16 cellular contexts compared by ENCODE assay signal in genomic region chr12:104274811-104275210, GRCh38. TPM values are rescaled to one million over a fixed set of nuclear protein-coding genes. Genes with fewer than 3 reads are reported as not detected.
A peak's percentile ranks its signal among the peaks of the same experiment; 100 is the strongest.
DNase-seq lines count a peak whose midpoint lies in the region; ATAC-seq and TF ChIP-seq lines count a peak whose summit lies in the region.
"Had no signal": no experiment of that assay in that cellular context is flagged by ENCODE, and none has a peak within 500 bp of the region (broad histone marks: within the 10 kb centered on the region; RNA-seq: fewer than 3 reads in every experiment).

No MANE protein-coding gene starts in this region.

- BruUV-seq in Panc1 (replicated peaks; lab: Mats Ljungman, UMichigan) = no TSS peak

- no peak for ATAC-seq in Panc1
- ATAC-seq in foreskin keratinocyte = peak; percentile 24
- ATAC-seq in GM18517 (IDR thresholded peaks at IDR 0.05; ENCODE audit: unreplicated experiment) = no peak
- ATAC-seq: CD8-positive, alpha-beta T cell had no signal

- H3K27ac ChIP-seq in BLaER1 (no peak overlapping the region), Panc1 (ENCODE audit: low read length) (peak overlapping the region; percentile 99), foreskin keratinocyte (no peak overlapping the region), left ventricle myocardium inferior (replicated peaks) (no peak overlapping the region), Peyer's patch (no peak overlapping the region)
- H3K27ac ChIP-seq: GM23248 had no signal

- POLR2A ChIA-PET in Panc1 (lab: Charles Lee) = interaction anchor here (0.7 to 4.1 kb wide), 4 partner anchors 12 to 344 kb away, joined by 3 to 31 read pairs (median 6); no protein-coding TSS in a partner anchor

- in situ Hi-C loops in Panc1 (cut with HindIII; ENCODE audit: low pct_unique_long_range_greater_than_20kb, low sequenced_read_pairs) = no loop called here

- CTCF ChIA-PET in Panc1 (lab: Charles Lee) = interaction anchor here (0.9 kb wide), 1 partner anchor 13 kb away, joined by 3 read pairs; no protein-coding TSS in a partner anchor

- peaks cover 84% of the 10 kb centered on the region for H3K4me1 ChIP-seq in BLaER1
- H3K4me1 ChIP-seq in Panc1 (ENCODE audit: control insufficient read depth, insufficient read depth, low read length) = peaks cover 36% of the 10 kb centered on the region
- H3K4me1 ChIP-seq in foreskin keratinocyte = peaks cover 21% of the 10 kb centered on the region
- no peaks in the 10 kb centered on the region for H3K4me1 ChIP-seq in left ventricle myocardium inferior
- H3K4me1 ChIP-seq in Peyer's patch = peaks cover 0 to 6% (median 3%) of the 10 kb centered on the region in 4 donors

- H3K36me3 ChIP-seq in BLaER1 = no peaks in the 10 kb centered on the region
- H3K36me3 ChIP-seq in Panc1 (ENCODE audit: control insufficient read depth, insufficient read depth, low read length) = no peaks in the 10 kb centered on the region
- no peaks in the 10 kb centered on the region for H3K36me3 ChIP-seq in left ventricle myocardium inferior
- H3K36me3 ChIP-seq in Peyer's patch = no peaks in the 10 kb centered on the region

- DNase-seq in Panc1 (ENCODE audit: low read depth, low spot score) = no peak
- peak in 1 of 2 donors; percentile 55 for DNase-seq in foreskin keratinocyte
- DNase-seq in NCI-H510A treated with DMSO at 0.1 percent for 48 hours (lab: John Stamatoyannopoulos, UW) = no peak
- DNase-seq in left ventricle myocardium inferior = no peak
- DNase-seq in Peyer's patch = no peak
- DNase-seq: 8988T; Caco-2; CD4-positive, CD25-positive, alpha-beta regulatory T cell; CD8-positive, alpha-beta T cell; DMS153; DND-41; GM23248; H7; HCEC 1CT had no signal

- no peak for TF ChIP-seq CTCF in Panc1 (IDR thresholded peaks at IDR 0.05)
- no peak for TF ChIP-seq CTCF in foreskin keratinocyte (conservative IDR thresholded peaks at IDR 0.05)
- TF ChIP-seq CTCF in left ventricle myocardium inferior (IDR thresholded peaks at IDR 0.05; ENCODE audit: borderline replicate concordance) = no peak
- TF ChIP-seq CTCF in Peyer's patch (IDR thresholded peaks at IDR 0.05) = no peak

- H3K9ac ChIP-seq in BLaER1 = no peak overlapping the region
- H3K9ac ChIP-seq: GM23248 had no signal

- no peaks in the 10 kb centered on the region for H4K20me1 ChIP-seq in BLaER1

- no peak for TF ChIP-seq POLR2A in Peyer's patch (IDR thresholded peaks at IDR 0.05)

- H3K4me2 ChIP-seq in BLaER1 = peak overlapping the region; percentile 86

- H3K9me3 ChIP-seq in BLaER1 (peaks cover 9% of the 10 kb centered on the region; the same call in 1 of the 2 replicates), Panc1 (ENCODE audit: control insufficient read depth, insufficient read depth, low read depth, low read length) (no peaks in the 10 kb centered on the region), left ventricle myocardium inferior (replicated peaks) (no peaks in the 10 kb centered on the region), Peyer's patch (no peaks in the 10 kb centered on the region)
- H3K9me3 ChIP-seq: Caco-2 had no signal

- H3K27me3 ChIP-seq in BLaER1 (no peaks in the 10 kb centered on the region), Panc1 (ENCODE audit: control insufficient read depth, insufficient read depth, low read length) (no peaks in the 10 kb centered on the region), foreskin keratinocyte (no peaks in the 10 kb centered on the region), left ventricle myocardium inferior (ENCODE audit: low read depth) (no peaks in the 10 kb centered on the region), Peyer's patch (no peaks in the 10 kb centered on the region)

- H3K4me3 ChIP-seq in BLaER1 = no peak overlapping the region
- no peak overlapping the region for H3K4me3 ChIP-seq in Panc1 (ENCODE audit: low read depth in 2 of 2, low read length in 2 of 2)
- H3K4me3 ChIP-seq in left ventricle myocardium inferior = no peak overlapping the region
- H3K4me3 ChIP-seq in Peyer's patch = no peak overlapping the region
- H3K4me3 ChIP-seq: GM23248 had no signal

- intact Hi-C loops in Panc1 (cut with micrococcal nuclease; ENCODE audit: unreplicated experiment) (no loop called here), left ventricle myocardium inferior (cut with micrococcal nuclease) (no loop called here)

RNA-seq across cellular contexts. Expression of gene EID3, which starts 28.7 kb away (rescaled TPM):
- total RNA-seq in Panc1 (2021; ENCODE audit: unreplicated experiment) = 18.5 TPM
- 12.6 TPM for polyA plus RNA-seq in Panc1 (2012; ENCODE audit: insufficient read length)
- total RNA-seq in foreskin keratinocyte = 2.1 TPM in 2 replicates
- polyA plus RNA-seq in foreskin keratinocyte = 0.24 and 0.70 TPM in 2 replicates
- 0.60 TPM for total RNA-seq in left ventricle myocardium inferior
- total RNA-seq in Peyer's patch = 10 to 100 TPM; 17.2 to 52.0 (median 23.4) TPM

RNA-seq across cellular contexts. Expression of gene TXNRD1, which starts 59.2 kb away (rescaled TPM):
- total RNA-seq in Panc1 (2021; ENCODE audit: unreplicated experiment) (348 TPM), foreskin keratinocyte (110 and 171 TPM in 2 replicates), left ventricle myocardium inferior (98.0 TPM), Peyer's patch (100 to 1,000 TPM in 3 of 4 donors, 10 to 100 TPM in 1; 94.1 to 240 (median 128) TPM)
- polyA plus RNA-seq in Panc1 (2012; ENCODE audit: insufficient read length) = 205 TPM
- 35.4 and 47.8 TPM in 2 replicates for polyA plus RNA-seq in foreskin keratinocyte
